ENCODE assay signal across 1 cellular context in genomic region chr7:106057204-106057961, GRCh38.
TF ChIP-seq lines count a peak whose summit lies in the region.

No MANE protein-coding gene starts in this region.

TF ChIP-seq in GM23338, 12 proteins besides CTCF, POLR2A, EP300 and RAD21:
- no peak for TF ChIP-seq ZNF331 (CRISPR knock-in tag; IDR thresholded peaks at IDR 0.05; ENCODE audit: low read depth)
- no peak for TF ChIP-seq REST (IDR thresholded peaks at IDR 0.05; ENCODE audit: unreplicated experiment)
- no peak for TF ChIP-seq EZH2phosphoT487 (IDR thresholded peaks at IDR 0.05; ENCODE audit: unreplicated experiment)
- no peak for TF ChIP-seq POLR2AphosphoS5 (IDR thresholded peaks at IDR 0.05; ENCODE audit: low read depth)
- no peak for TF ChIP-seq STAT1 (IDR thresholded peaks at IDR 0.05; ENCODE audit: unreplicated experiment)
- TF ChIP-seq CREB1 (CRISPR knock-in tag; IDR thresholded peaks at IDR 0.05; ENCODE audit: low read depth): no peak
- no peak for TF ChIP-seq ZNF462 (CRISPR knock-in tag; IDR thresholded peaks at IDR 0.05)
- TF ChIP-seq JUNB (IDR thresholded peaks at IDR 0.05; ENCODE audit: unreplicated experiment): no peak
- no peak for TF ChIP-seq ZNF114 (CRISPR knock-in tag; IDR thresholded peaks at IDR 0.05)
- TF ChIP-seq NANOG (IDR thresholded peaks at IDR 0.05; ENCODE audit: borderline replicate concordance): no peak
- no peak for TF ChIP-seq EZH2 (IDR thresholded peaks at IDR 0.05; ENCODE audit: low read depth, unreplicated experiment)
- TF ChIP-seq ETS1 (IDR thresholded peaks at IDR 0.05): no peak
